In genomic region chr18:58895385-58895784, GRCh38 we compare ENCODE assay signal across 1 cellular context.
TF ChIP-seq lines count a peak whose summit lies in the region.

No MANE protein-coding gene starts in this region.

TF ChIP-seq in H1, 55 proteins besides CTCF, POLR2A, EP300 and RAD21:
- TF ChIP-seq GABPA (IDR thresholded peaks at IDR 0.05; ENCODE audit: borderline replicate concordance, insufficient read depth, low read length) (no peak), JUND (IDR thresholded peaks at IDR 0.05; ENCODE audit: low read length) (no peak), EZH2 (IDR thresholded peaks at IDR 0.05; ENCODE audit: low read depth, low read length, severe bottlenecking) (no peak), E2F6 (IDR thresholded peaks at IDR 0.05) (no peak), PHF8 (conservative IDR thresholded peaks at IDR 0.05; ENCODE audit: low read depth, low read length) (no peak), SIRT6 (IDR thresholded peaks at IDR 0.05; ENCODE audit: low read length) (no peak), SRF (IDR thresholded peaks at IDR 0.05; ENCODE audit: low read depth, low read length) (no peak), ASH2L (IDR thresholded peaks at IDR 0.05; ENCODE audit: low read length) (no peak), ATF3 (IDR thresholded peaks at IDR 0.05; ENCODE audit: insufficient read depth, low read depth, low read length) (no peak)
TF ChIP-seq in H1: peak in this region for 0.
